Comparison of ENCODE assay signal across 26 cellular contexts in genomic region chrX:104141087-104141760, GRCh38. TPM values are rescaled to one million over a fixed set of nuclear protein-coding genes. Genes with fewer than 3 reads are reported as not detected.
"Had no signal": no experiment of that assay in that cellular context is flagged by ENCODE, and none has a peak within 500 bp of the region (broad histone marks: within the 10 kb centered on the region; RNA-seq: fewer than 3 reads in every experiment).

No MANE protein-coding gene starts in this region.

- DNase-seq: activated CD4-positive, alpha-beta memory T cell treated with anti-CD3 and anti-CD28 coated beads for 36 hours; activated CD4-positive, alpha-beta T cell treated with anti-CD3 and anti-CD28 coated beads for 36 hours; activated CD4-positive, alpha-beta T cell treated with anti-CD3 and anti-CD28 coated beads, Interleukin-2, amount 10 ng/mL, durations not matched to agents 24 days and 14 days; activated CD4-positive, CD25-positive, alpha-beta regulatory T cell; activated CD4-positive, CD25-positive, alpha-beta regulatory T cell treated with anti-CD3 and anti-CD28 coated beads, Interleukin-2, amount 50 U/mL, for 72 hours; activated effector memory CD4-positive, alpha-beta T cell treated with anti-CD3 and anti-CD28 coated beads, Interleukin-2, amount 50 U/mL, for 16 hours; activated naive CD4-positive, alpha-beta T cell treated with anti-CD3 and anti-CD28 coated beads for 36 hours; activated naive CD8-positive, alpha-beta T cell treated with anti-CD3 and anti-CD28 coated beads for 36 hours; activated naive CD8-positive, alpha-beta T cell treated with anti-CD3 and anti-CD28 coated beads, Interleukin-2, amount 50 U/mL, for 24 hours; caudate nucleus; cortex of kidney; dermis blood vessel endothelial cell; effector CD4-positive, alpha-beta T cell; effector memory CD8-positive, alpha-beta T cell; erythroblast; foreskin keratinocyte; gastrocnemius medialis; glutamatergic neuron; heart left ventricle; T-helper 2 cell had no signal

- H3K27me3 ChIP-seq: ascending aorta, esophagus muscularis mucosa, foreskin keratinocyte, heart left ventricle, hepatocyte had no signal

- H2AFZ ChIP-seq: hepatocyte had no signal

- H3K4me2 ChIP-seq: hepatocyte had no signal

- H3K27me3 Mint-ChIP-seq: activated CD4-positive, alpha-beta memory T cell treated with anti-CD3 and anti-CD28 coated beads for 36 hours; activated CD4-positive, alpha-beta T cell treated with anti-CD3 and anti-CD28 coated beads for 36 hours; activated CD4-positive, alpha-beta T cell treated with anti-CD3 and anti-CD28 coated beads, Interleukin-2, amount 10 ng/mL, durations not matched to agents 24 days and 14 days; activated naive CD4-positive, alpha-beta T cell treated with anti-CD3 and anti-CD28 coated beads, Interleukin-2, amount 50 U/mL, for 24 hours; activated naive CD8-positive, alpha-beta T cell treated with anti-CD3 and anti-CD28 coated beads for 36 hours; activated naive CD8-positive, alpha-beta T cell treated with anti-CD3 and anti-CD28 coated beads, Interleukin-2, amount 50 U/mL, for 24 hours; effector memory CD8-positive, alpha-beta T cell had no signal

- H3K4me1 ChIP-seq: ascending aorta, foreskin keratinocyte had no signal

- H3K4me3 ChIP-seq: ascending aorta, esophagus muscularis mucosa, gastrocnemius medialis, heart left ventricle, hepatocyte had no signal

- H3K27ac ChIP-seq: ascending aorta, esophagus muscularis mucosa, foreskin keratinocyte, gastrocnemius medialis, heart left ventricle, hepatocyte had no signal

- H3K36me3 ChIP-seq: ascending aorta, esophagus muscularis mucosa, gastrocnemius medialis, heart left ventricle had no signal

- H3K4me1 Mint-ChIP-seq: activated CD4-positive, alpha-beta T cell treated with anti-CD3 and anti-CD28 coated beads, Interleukin-2, amount 10 ng/mL, durations not matched to agents 24 days and 14 days had no signal

- H3K9me3 Mint-ChIP-seq: activated CD4-positive, alpha-beta memory T cell treated with anti-CD3 and anti-CD28 coated beads for 36 hours; activated CD4-positive, alpha-beta T cell treated with anti-CD3 and anti-CD28 coated beads, Interleukin-2, amount 10 ng/mL, durations not matched to agents 24 days and 14 days; activated naive CD4-positive, alpha-beta T cell treated with anti-CD3 and anti-CD28 coated beads for 36 hours; activated naive CD4-positive, alpha-beta T cell treated with anti-CD3 and anti-CD28 coated beads, Interleukin-2, amount 50 U/mL, for 24 hours; activated naive CD8-positive, alpha-beta T cell treated with anti-CD3 and anti-CD28 coated beads for 36 hours; activated naive CD8-positive, alpha-beta T cell treated with anti-CD3 and anti-CD28 coated beads, Interleukin-2, amount 50 U/mL, for 24 hours; activated T-helper 1 cell treated with anti-CD3 and anti-CD28 coated beads, Interleukin-12 subunit alpha, Interleukin-12 subunit beta, Interleukin-2, Interleukin-4 antibody, amounts not matched to agents 30 ng/mL and 10 ng/mL and 1 ng/mL, durations not matched to agents 14 hours and 24 hours and 36 hours; activated T-helper 2 cell treated with anti-CD3 and anti-CD28 coated beads, Interferon-gamma antibody, Interleukin-2, Interleukin-4, amounts not matched to agents 10 μg/mL and 5 μg/mL and 100 μg/mL, durations not matched to agents 14 hours and 24 hours and 36 hours; effector memory CD8-positive, alpha-beta T cell had no signal

- ATAC-seq: activated CD4-positive, alpha-beta T cell treated with anti-CD3 and anti-CD28 coated beads for 36 hours; activated naive CD8-positive, alpha-beta T cell treated with anti-CD3 and anti-CD28 coated beads, Interleukin-2, amount 50 U/mL, for 24 hours; effector memory CD8-positive, alpha-beta T cell; foreskin keratinocyte; gastrocnemius medialis; heart left ventricle had no signal

- H3K4me3 Mint-ChIP-seq: activated CD4-positive, alpha-beta memory T cell treated with anti-CD3 and anti-CD28 coated beads for 36 hours; activated CD4-positive, alpha-beta T cell treated with anti-CD3 and anti-CD28 coated beads for 36 hours; activated CD4-positive, alpha-beta T cell treated with anti-CD3 and anti-CD28 coated beads, Interleukin-2, amount 10 ng/mL, durations not matched to agents 24 days and 14 days; activated naive CD4-positive, alpha-beta T cell treated with anti-CD3 and anti-CD28 coated beads for 36 hours; activated naive CD4-positive, alpha-beta T cell treated with anti-CD3 and anti-CD28 coated beads, Interleukin-2, amount 50 U/mL, for 24 hours; activated naive CD8-positive, alpha-beta T cell treated with anti-CD3 and anti-CD28 coated beads for 36 hours; activated naive CD8-positive, alpha-beta T cell treated with anti-CD3 and anti-CD28 coated beads, Interleukin-2, amount 50 U/mL, for 24 hours; activated T-helper 1 cell treated with anti-CD3 and anti-CD28 coated beads, Interleukin-12 subunit alpha, Interleukin-12 subunit beta, Interleukin-2, Interleukin-4 antibody, amounts not matched to agents 30 ng/mL and 10 ng/mL and 1 ng/mL, durations not matched to agents 14 hours and 24 hours and 36 hours; effector memory CD8-positive, alpha-beta T cell had no signal

- H3K27ac Mint-ChIP-seq: activated CD4-positive, alpha-beta memory T cell treated with anti-CD3 and anti-CD28 coated beads for 36 hours; activated CD4-positive, alpha-beta T cell treated with anti-CD3 and anti-CD28 coated beads for 36 hours; activated CD4-positive, alpha-beta T cell treated with anti-CD3 and anti-CD28 coated beads, Interleukin-2, amount 10 ng/mL, durations not matched to agents 24 days and 14 days; activated naive CD4-positive, alpha-beta T cell treated with anti-CD3 and anti-CD28 coated beads for 36 hours; activated naive CD4-positive, alpha-beta T cell treated with anti-CD3 and anti-CD28 coated beads, Interleukin-2, amount 50 U/mL, for 24 hours; activated naive CD8-positive, alpha-beta T cell treated with anti-CD3 and anti-CD28 coated beads for 36 hours; activated naive CD8-positive, alpha-beta T cell treated with anti-CD3 and anti-CD28 coated beads, Interleukin-2, amount 50 U/mL, for 24 hours; activated T-helper 1 cell treated with anti-CD3 and anti-CD28 coated beads, Interleukin-12 subunit alpha, Interleukin-12 subunit beta, Interleukin-2, Interleukin-4 antibody, amounts not matched to agents 30 ng/mL and 10 ng/mL and 1 ng/mL, durations not matched to agents 14 hours and 24 hours and 36 hours; activated T-helper 2 cell treated with anti-CD3 and anti-CD28 coated beads, Interferon-gamma antibody, Interleukin-2, Interleukin-4, amounts not matched to agents 10 μg/mL and 5 μg/mL and 100 μg/mL, durations not matched to agents 14 hours and 24 hours and 36 hours had no signal

- H3K79me2 ChIP-seq: hepatocyte had no signal

- H3K9me3 ChIP-seq: ascending aorta, esophagus muscularis mucosa, gastrocnemius medialis, heart left ventricle had no signal

RNA-seq across cellular contexts. Expression of gene ZCCHC18, which starts 28.9 kb away (rescaled TPM):
- total RNA-seq: gastrocnemius medialis had no signal
